In genomic region chr17:16040710-16041251, GRCh38 we compare ENCODE assay signal across 1 cellular context.
TF ChIP-seq lines count a peak whose summit lies in the region.

No MANE protein-coding gene starts in this region.

TF ChIP-seq in GM23338, 12 proteins besides CTCF, POLR2A, EP300 and RAD21 (continued from another document):
- TF ChIP-seq REST (IDR thresholded peaks at IDR 0.05; ENCODE audit: unreplicated experiment) (no peak), ZNF462 (CRISPR knock-in tag; IDR thresholded peaks at IDR 0.05) (no peak), ZNF114 (CRISPR knock-in tag; IDR thresholded peaks at IDR 0.05) (no peak), ETS1 (IDR thresholded peaks at IDR 0.05) (no peak), JUNB (IDR thresholded peaks at IDR 0.05; ENCODE audit: unreplicated experiment) (no peak), POLR2AphosphoS5 (IDR thresholded peaks at IDR 0.05; ENCODE audit: low read depth) (no peak), EZH2 (IDR thresholded peaks at IDR 0.05; ENCODE audit: low read depth, unreplicated experiment) (no peak), CREB1 (CRISPR knock-in tag; IDR thresholded peaks at IDR 0.05; ENCODE audit: low read depth) (no peak), EZH2phosphoT487 (IDR thresholded peaks at IDR 0.05; ENCODE audit: unreplicated experiment) (no peak), NANOG (IDR thresholded peaks at IDR 0.05; ENCODE audit: borderline replicate concordance) (no peak)
TF ChIP-seq in GM23338: peak in this region for 0.
